In genomic region chr12:53344824-53345485, GRCh38 we compare ENCODE assay signal across 8 cellular contexts. TPM values are rescaled to one million over a fixed set of nuclear protein-coding genes. Genes with fewer than 3 reads are reported as not detected.
A peak's percentile ranks its signal among the peaks of the same experiment; 100 is the strongest.
DNase-seq lines count a peak whose midpoint lies in the region; ATAC-seq and TF ChIP-seq lines count a peak whose summit lies in the region.

No MANE protein-coding gene starts in this region.

- H3K9ac ChIP-seq in Karpas-422 (ENCODE audit: low read length), result peak overlapping the region; percentile 72

- peak; percentile 89 for DNase-seq in AG08396 (ENCODE audit: low spot score)
- DNase-seq in GM19238 (ENCODE audit: insufficient read length, low spot score), result peak; percentile 74
- DNase-seq in Karpas-422, result peak; percentile 89
- DNase-seq in SW480 (ENCODE audit: low spot score), result peak; percentile 84
- DNase-seq in adrenal gland, result peak; percentile 76 to 88 (median 83)
- DNase-seq in left cardiac atrium, result peak; percentile 80
- DNase-seq in posterior vena cava (ENCODE audit: low spot score), result peak; percentile 90
- DNase-seq in upper lobe of right lung, result peak; percentile 85

- H4K20me1 ChIP-seq in Karpas-422 (ENCODE audit: insufficient read depth, low read depth, low read length), result no peaks in the 10 kb centered on the region

- intact Hi-C loops in adrenal gland (cut with DNase I) (loop anchor here in 1 of 2 donors (10.0 kb wide), 1 partner anchor 170 kb away; no protein-coding TSS in a partner anchor), left cardiac atrium (cut with DNase I) (loop anchor here in 1 of 2 donors (2.0 kb wide), 1 partner anchor 18 kb away; no protein-coding TSS in a partner anchor), posterior vena cava (cut with DNase I) (loop anchor here (10.0 kb wide), 1 partner anchor 160 kb away; the partner anchor contains the start of genes NPFF (in 2 of the 2) and TARBP2 (in 2 of the 2)), upper lobe of right lung (cut with DNase I) (no loop called here)

- no peaks in the 10 kb centered on the region for H3K9me2 ChIP-seq in Karpas-422 (replicated peaks; ENCODE audit: insufficient read depth, low read length)

- 0 to 1% (median 0%) methylated on average over 14 to 48 of the region's 50 CpGs for WGBS in adrenal gland, 4 donors

- peak overlapping the region; percentile 100 for H2AFZ ChIP-seq in Karpas-422 (ENCODE audit: low read length)

- H3K9me3 ChIP-seq in Karpas-422 (ENCODE audit: low read length), result no peaks in the 10 kb centered on the region
- no peaks in the 10 kb centered on the region for H3K9me3 ChIP-seq in adrenal gland (replicated peaks in 1 of 3)
- H3K9me3 ChIP-seq in upper lobe of right lung, result no peaks in the 10 kb centered on the region

- TF ChIP-seq CTCF in adrenal gland (IDR thresholded peaks at IDR 0.05) (peak; percentile 43 to 78 (median 68)), upper lobe of right lung (IDR thresholded peaks at IDR 0.05) (peak; percentile 72)

- no peaks in the 10 kb centered on the region for H3K79me2 ChIP-seq in Karpas-422 (ENCODE audit: low read length)

- peak overlapping the region; percentile 93 for H3K4me2 ChIP-seq in Karpas-422 (ENCODE audit: low read depth, low read length, poor library complexity, severe bottlenecking)

- TF ChIP-seq POLR2A in adrenal gland (IDR thresholded peaks at IDR 0.05), result peak in 1 of 2 donors; percentile 54

- H3K27me3 ChIP-seq in Karpas-422 (ENCODE audit: low read length) (no peaks in the 10 kb centered on the region), adrenal gland (no peaks in the 10 kb centered on the region), upper lobe of right lung (no peaks in the 10 kb centered on the region)

- no peaks in the 10 kb centered on the region for H3K36me3 ChIP-seq in Karpas-422 (ENCODE audit: insufficient read depth, low read length)
- H3K36me3 ChIP-seq in adrenal gland (replicated peaks in 1 of 2), result no peaks in the 10 kb centered on the region
- H3K36me3 ChIP-seq in upper lobe of right lung, result no peaks in the 10 kb centered on the region

- H3K4me3 ChIP-seq in Karpas-422 (ENCODE audit: low read length), result peak overlapping the region; percentile 72
- H3K4me3 ChIP-seq in adrenal gland, result peak overlapping the region in 3 of 4 donors; percentile 62 to 90 (median 81)
- H3K4me3 ChIP-seq in upper lobe of right lung, result peak overlapping the region; percentile 58

- H3K27ac ChIP-seq in Karpas-422 (ENCODE audit: low read length), result no peak overlapping the region
- peak overlapping the region; percentile 11 to 90 (median 71) for H3K27ac ChIP-seq in adrenal gland
- H3K27ac ChIP-seq in upper lobe of right lung, result peak overlapping the region; percentile 74

- H3K4me1 ChIP-seq in Karpas-422 (ENCODE audit: low read length) (peaks cover 12% of the 10 kb centered on the region), adrenal gland (replicated peaks in 1 of 2) (peaks cover 0 to 12% of the 10 kb centered on the region in 2 donors), upper lobe of right lung (peaks cover 12% of the 10 kb centered on the region)

- ATAC-seq in left cardiac atrium, result peak; percentile 93 to 94
- peak; percentile 90 for ATAC-seq in upper lobe of right lung

RNA-seq across cellular contexts. Expression of gene SP7, which starts 8.8 kb away (rescaled TPM):
- not detected in 2 replicates for total RNA-seq in Karpas-422 (2014; rRNA removed; shearing (Covaris generic); ENCODE audit: low replicate concordance)
- total RNA-seq in adrenal gland (not detected), left cardiac atrium (not detected), posterior vena cava (not detected), upper lobe of right lung (not detected)
- under 1 TPM in 1 of 3 donors, not detected in 2; 0.03 TPM for polyA plus RNA-seq in adrenal gland

RNA-seq across cellular contexts. Expression of gene AAAS, which starts 23.5 kb away (rescaled TPM):
- 37.3 and 63.6 TPM in 2 replicates for total RNA-seq in Karpas-422 (2014; rRNA removed; shearing (Covaris generic); ENCODE audit: low replicate concordance)
- total RNA-seq in adrenal gland, result 100 to 1,000 TPM in 2 of 8 donors, 10 to 100 TPM in 6; 50.1 to 108 (median 82.4) TPM
- 100 to 1,000 TPM in 2 of 3 donors, 10 to 100 TPM in 1; 59.2 to 210 (median 172) TPM for polyA plus RNA-seq in adrenal gland
- total RNA-seq in left cardiac atrium, result 10 to 100 TPM; 35.7 to 40.3 TPM
- total RNA-seq in posterior vena cava, result 10 to 100 TPM; 29.5 to 35.3 TPM
- 43.2 TPM for total RNA-seq in upper lobe of right lung

RNA-seq across cellular contexts. Expression of gene SP1, which starts 35.0 kb away (rescaled TPM):
- 29.9 and 36.5 TPM in 2 replicates for total RNA-seq in Karpas-422 (2014; rRNA removed; shearing (Covaris generic); ENCODE audit: low replicate concordance)
- total RNA-seq in adrenal gland (10 to 100 TPM; 34.9 to 90.0 (median 61.7) TPM), left cardiac atrium (10 to 100 TPM; 31.3 to 33.4 TPM), posterior vena cava (10 to 100 TPM; 55.1 to 59.9 TPM), upper lobe of right lung (87.7 TPM)
- 10 to 100 TPM; 16.3 to 48.8 (median 18.3) TPM for polyA plus RNA-seq in adrenal gland

RNA-seq across cellular contexts. Expression of gene MYG1, which starts 45.5 kb away (rescaled TPM):
- total RNA-seq in Karpas-422 (2014; rRNA removed; shearing (Covaris generic); ENCODE audit: low replicate concordance), result 67.1 and 85.5 TPM in 2 replicates
- total RNA-seq in adrenal gland, result 10 to 100 TPM; 56.8 to 94.9 (median 69.6) TPM
- 100 to 1,000 TPM in 2 of 3 donors, 10 to 100 TPM in 1; 45.9 to 240 (median 220) TPM for polyA plus RNA-seq in adrenal gland
- total RNA-seq in left cardiac atrium, result 10 to 100 TPM; 35.0 to 37.0 TPM
- total RNA-seq in posterior vena cava, result 10 to 100 TPM; 35.6 to 37.8 TPM
- 41.9 TPM for total RNA-seq in upper lobe of right lung

RNA-seq across cellular contexts. Expression of gene PFDN5, which starts 49.6 kb away (rescaled TPM):
- total RNA-seq in Karpas-422 (2014; rRNA removed; shearing (Covaris generic); ENCODE audit: low replicate concordance), result 387 and 492 TPM in 2 replicates
- total RNA-seq in adrenal gland (100 to 1,000 TPM; 501 to 966 (median 676) TPM), left cardiac atrium (100 to 1,000 TPM; 345 to 377 TPM), posterior vena cava (100 to 1,000 TPM; 473 to 486 TPM), upper lobe of right lung (424 TPM)
- 1,000 to 10,000 TPM in 2 of 3 donors, 100 to 1,000 TPM in 1; 840 to 2,052 (median 2,012) TPM for polyA plus RNA-seq in adrenal gland
